In the genomic region with DNA sequence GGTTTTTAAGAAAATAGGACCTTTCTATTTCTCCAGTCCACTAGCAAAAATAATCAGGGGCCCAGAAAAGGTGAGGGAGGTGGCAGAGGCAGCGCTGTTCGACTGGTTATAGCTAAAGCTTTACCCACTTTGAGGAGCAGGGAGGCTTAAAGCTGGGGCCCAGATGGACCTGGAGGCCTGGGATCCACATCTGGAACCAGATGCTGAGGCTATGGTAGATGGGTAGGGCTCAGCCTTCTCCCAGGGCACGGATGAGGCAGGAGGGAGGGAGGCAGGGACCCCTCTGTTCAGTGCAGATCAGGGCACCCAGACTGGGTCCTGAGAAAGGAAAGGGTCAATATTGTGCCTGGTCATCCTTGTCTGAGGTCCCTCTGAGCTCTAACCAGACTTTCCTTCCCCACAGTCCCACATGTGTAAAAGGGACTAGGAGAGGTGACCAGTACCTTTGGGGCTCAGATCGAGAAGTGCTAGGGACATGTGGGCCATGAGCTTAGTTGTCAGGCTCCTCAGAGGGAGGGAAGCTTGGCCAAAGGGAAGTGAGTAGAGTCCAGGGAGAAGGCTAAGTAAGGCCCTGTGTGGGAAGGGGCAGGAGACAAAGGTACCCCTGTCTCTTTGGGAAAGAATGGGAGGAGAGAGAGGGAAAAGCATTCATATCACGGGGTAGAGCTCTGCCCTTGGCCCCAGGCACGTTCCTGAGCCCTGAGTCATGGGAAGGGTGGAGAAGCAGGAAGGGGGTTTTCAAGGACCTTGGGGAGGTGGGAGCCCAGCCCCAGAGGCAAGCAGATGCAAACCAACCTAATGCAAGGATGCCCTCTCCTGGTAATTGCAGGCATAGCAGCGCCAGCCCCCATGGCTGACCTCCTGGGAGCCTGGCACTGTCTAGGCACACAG, we compare ENCODE assay signal across 8 cellular contexts. TPM values are rescaled to one million over a fixed set of nuclear protein-coding genes. Genes with fewer than 3 reads are reported as not detected.
DNase-seq lines count a peak whose midpoint lies in the region; ATAC-seq and TF ChIP-seq lines count a peak whose summit lies in the region.

No MANE protein-coding gene starts in this region.

- H3K4me1 ChIP-seq in testis, result peaks cover 57% of the 10 kb centered on the region

- no peaks in the 10 kb centered on the region for H3K36me3 ChIP-seq in testis (ENCODE audit: low read depth, missing control alignments)

- H3K36me3 Mint-ChIP-seq in activated naive CD4-positive, alpha-beta T cell treated with anti-CD3 and anti-CD28 coated beads, Interleukin-2, amount 10 ng/mL, durations not matched to agents 7 days and 5 days, result no peaks in the 10 kb centered on the region

- H3K27me3 ChIP-seq in testis, result no peaks in the 10 kb centered on the region

- no peak overlapping the region for H3K4me3 Mint-ChIP-seq in activated naive CD4-positive, alpha-beta T cell treated with anti-CD3 and anti-CD28 coated beads, Interleukin-2, amount 10 ng/mL, durations not matched to agents 7 days and 5 days

- WGBS in testis, 2 donors, result 39 to 40% methylated on average over 6 to 7 of the region's 7 CpGs

- DNase-seq in DMS53 treated with DMSO at 0.1 percent for 48 hours (lab: John Stamatoyannopoulos, UW; ENCODE audit: unreplicated experiment), result peak; percentile 46
- peak; percentile 40 for DNase-seq in SHP77 treated with DMSO at 0.1 percent for 48 hours (lab: John Stamatoyannopoulos, UW)
- peak; percentile 87 for DNase-seq in activated naive CD4-positive, alpha-beta T cell treated with anti-CD3 and anti-CD28 coated beads, Interleukin-2, amount 10 ng/mL, durations not matched to agents 7 days and 5 days
- DNase-seq in germinal center (ENCODE audit: low spot score), result peak; percentile 63
- peak; percentile 93 for DNase-seq in omental fat pad (ENCODE audit: low spot score)
- peak; percentile 90 for DNase-seq in testis

- H3K4me1 Mint-ChIP-seq in activated naive CD4-positive, alpha-beta T cell treated with anti-CD3 and anti-CD28 coated beads, Interleukin-2, amount 10 ng/mL, durations not matched to agents 7 days and 5 days, result peaks cover 51% of the 10 kb centered on the region

- peaks cover 54% of the 10 kb centered on the region for H3K27me3 Mint-ChIP-seq in activated naive CD4-positive, alpha-beta T cell treated with anti-CD3 and anti-CD28 coated beads, Interleukin-2, amount 10 ng/mL, durations not matched to agents 7 days and 5 days

- no peaks in the 10 kb centered on the region for H3K9me3 ChIP-seq in testis

- H3K27ac ChIP-seq in testis, result peak overlapping the region; percentile 91 to 98

- H3K4me3 ChIP-seq in testis, result no peak overlapping the region

- no peaks in the 10 kb centered on the region for H3K9me3 Mint-ChIP-seq in activated naive CD4-positive, alpha-beta T cell treated with anti-CD3 and anti-CD28 coated beads, Interleukin-2, amount 10 ng/mL, durations not matched to agents 7 days and 5 days

- peak; percentile 65 for ATAC-seq in omental fat pad (ENCODE audit: low FRiP score)
- ATAC-seq in HG03378 (IDR thresholded peaks at IDR 0.05; ENCODE audit: unreplicated experiment), result no peak

- CTCF ChIA-PET in activated naive CD4-positive, alpha-beta T cell treated with anti-CD3 and anti-CD28 coated beads, Interleukin-2, amount 10 ng/mL, durations not matched to agents 7 days and 5 days (lab: Charles Lee), result interaction anchor here (0.5 to 13.8 kb wide), 19 partner anchors 9 to 360 kb away, joined by 3 to 668 read pairs (median 5); partner anchors contain the start of genes LMNA and MEX3A

- TF ChIP-seq CTCF in LNCAP (IDR thresholded peaks at IDR 0.05) (peak; percentile 99), omental fat pad (IDR thresholded peaks at IDR 0.05) (peak in 2 of 3 donors; percentile 19 to 91), testis (IDR thresholded peaks at IDR 0.05) (peak; percentile 94 to 96 (median 95))

- no peak overlapping the region for H3K27ac Mint-ChIP-seq in activated naive CD4-positive, alpha-beta T cell treated with anti-CD3 and anti-CD28 coated beads, Interleukin-2, amount 10 ng/mL, durations not matched to agents 7 days and 5 days

- intact Hi-C loops in testis (cut with DNase I; ENCODE audit: low total_unique reads), result no loop called here

- TF ChIP-seq POLR2A in testis (IDR thresholded peaks at IDR 0.05), result no peak

RNA-seq across cellular contexts. Expression of gene LMNA, which starts 15.4 kb away (rescaled TPM):
- 1,000 to 10,000 TPM in 1 of 4 donors, 100 to 1,000 TPM in 3; 288 to 1,820 (median 589) TPM for total RNA-seq in omental fat pad
- 100 to 1,000 TPM; 162 to 219 TPM for total RNA-seq in testis
- 189 TPM for polyA plus RNA-seq in testis (ENCODE audit: insufficient read depth, low read depth, low replicate concordance)

RNA-seq across cellular contexts. Expression of gene SEMA4A, which starts 23.5 kb away (rescaled TPM):
- total RNA-seq in omental fat pad (10 to 100 TPM in 3 of 4 donors, 1 to 10 TPM in 1; 4.1 to 99.1 (median 24.6) TPM), testis (1 to 10 TPM; 4.8 to 8.0 TPM)
- 7.7 TPM for polyA plus RNA-seq in testis (ENCODE audit: insufficient read depth, low read depth, low replicate concordance)

RNA-seq across cellular contexts. Expression of gene MEX3A, which starts 47.7 kb away (rescaled TPM):
- total RNA-seq in omental fat pad, result under 1 TPM; 0.56 to 0.96 (median 0.66) TPM
- total RNA-seq in testis, result 1 to 10 TPM; 2.4 to 3.0 TPM
- polyA plus RNA-seq in testis (ENCODE audit: insufficient read depth, low read depth, low replicate concordance), result 0.87 TPM

Comparison
In these comparisons a context has a peak if more than half of its experiments do, and no peak if none do; other contexts are left out.
1. DNase-seq: peak in every context shown above with its lines; median percentile 93 in omental fat pad; 90 in testis; 87 in activated naive CD4-positive, alpha-beta T cell treated with anti-CD3 and anti-CD28 coated beads, Interleukin-2, amount 10 ng/mL, durations not matched to agents 7 days and 5 days; 63 in germinal center; 46 in DMS53 treated with DMSO at 0.1 percent for 48 hours; 40 in SHP77 treated with DMSO at 0.1 percent for 48 hours.